1 cellular context compared by ENCODE assay signal in genomic region chr1:155186955-155187891, GRCh38.
TF ChIP-seq lines count a peak whose summit lies in the region.

No MANE protein-coding gene starts in this region.

TF ChIP-seq in H1, 55 proteins besides CTCF, POLR2A, EP300 and RAD21:
- TF ChIP-seq SP2 (IDR thresholded peaks at IDR 0.05; ENCODE audit: low read length): no peak
- TF ChIP-seq, protein P1, sequence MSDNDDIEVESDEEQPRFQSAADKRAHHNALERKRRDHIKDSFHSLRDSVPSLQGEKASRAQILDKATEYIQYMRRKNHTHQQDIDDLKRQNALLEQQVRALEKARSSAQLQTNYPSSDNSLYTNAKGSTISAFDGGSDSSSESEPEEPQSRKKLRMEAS (IDR thresholded peaks at IDR 0.05): no peak
